12 cellular contexts compared by ENCODE assay signal in the genomic region with DNA sequence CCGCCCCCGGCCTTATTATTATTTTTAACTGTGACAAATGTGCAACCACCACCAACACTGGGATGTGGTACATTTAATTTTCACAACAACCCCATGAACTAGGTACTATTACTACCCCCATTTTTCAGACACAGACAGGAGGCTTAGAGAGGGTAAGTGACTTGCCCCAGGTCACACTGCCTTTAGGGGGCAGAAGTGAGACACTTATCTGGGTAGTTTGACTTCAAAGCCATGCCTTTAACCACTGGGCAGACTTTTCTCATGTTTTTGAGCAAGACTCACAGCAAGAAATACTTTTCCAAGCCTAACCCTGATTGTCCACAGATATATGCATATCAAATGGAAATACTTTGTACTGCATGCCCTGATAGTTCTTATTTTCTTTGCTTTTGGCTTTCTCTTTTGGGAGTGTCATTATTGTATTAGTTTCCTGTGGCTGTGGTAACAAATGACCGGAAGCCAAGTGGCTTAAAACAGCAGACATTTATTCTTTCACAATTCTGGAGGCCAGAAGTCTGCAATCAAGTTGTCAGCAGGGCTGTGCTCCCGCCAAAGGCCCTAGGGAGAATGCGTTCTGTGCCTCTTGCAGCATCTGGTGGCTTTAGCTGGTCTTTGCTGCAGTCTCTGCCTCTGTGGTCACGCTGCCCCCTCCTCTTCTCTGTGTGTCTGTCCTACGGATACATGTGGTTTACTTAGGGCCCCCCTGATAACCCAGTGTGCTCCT.
DNase-seq lines count a peak whose midpoint lies in the region; ATAC-seq and TF ChIP-seq lines count a peak whose summit lies in the region.
"Had no signal": no experiment of that assay in that cellular context is flagged by ENCODE, and none has a peak within 500 bp of the region (broad histone marks: within the 10 kb centered on the region; RNA-seq: fewer than 3 reads in every experiment).

No MANE protein-coding gene starts in this region.

- peak; percentile 68 for DNase-seq in DMS53 (lab: John Stamatoyannopoulos, UW)
- no peak for DNase-seq in heart right ventricle
- no peak for DNase-seq in activated effector memory CD4-positive, alpha-beta T cell treated with Interleukin-2 at 50 U/mL for 16 hours
- DNase-seq in spleen = no peak
- DNase-seq: activated CD4-positive, CD25-positive, alpha-beta regulatory T cell treated with anti-CD3 and anti-CD28 coated beads, Interleukin-2, amount 50 U/mL, for 72 hours; cerebellar nuclear complex; NCI-H2081 treated with DMSO at 0.1 percent for 48 hours had no signal

- no peaks in the 10 kb centered on the region for H4K20me1 ChIP-seq in OCI-LY1 (ENCODE audit: insufficient read depth, low read length)

- H3K9me3 ChIP-seq in OCI-LY1 (ENCODE audit: low read length) (no peaks in the 10 kb centered on the region), heart right ventricle (peaks cover 0 to 16% (median 0%) of the 10 kb centered on the region in 11 donors), spleen (peaks cover 0 to 23% (median 20%) of the 10 kb centered on the region in 8 donors)

- intact Hi-C loops in heart right ventricle (cut with DNase I) = no loop called here
- intact Hi-C loops in spleen (cut with DNase I; ENCODE audit: low total_unique reads) = no loop called here

- no peaks in the 10 kb centered on the region for H3K4me1 ChIP-seq in OCI-LY1 (ENCODE audit: insufficient read depth, low read length, severe bottlenecking)
- H3K4me1 ChIP-seq in heart right ventricle = peaks cover 0 to 9% (median 5%) of the 10 kb centered on the region in 9 donors
- no peaks in the 10 kb centered on the region for H3K4me1 ChIP-seq in spleen

- no peak for TF ChIP-seq POLR2A in spleen (IDR thresholded peaks at IDR 0.05)

- H3K4me3 ChIP-seq in OCI-LY1 (ENCODE audit: low read depth, low read length, poor library complexity, severe bottlenecking) (no peak overlapping the region), heart right ventricle (no peak overlapping the region), spleen (no peak overlapping the region)
- H3K4me3 ChIP-seq: tibial nerve had no signal

- TF ChIP-seq CTCF in OCI-LY1 (IDR thresholded peaks at IDR 0.05; ENCODE audit: low read length) (peak; percentile 41; the same call in 1 of the 2 replicates), heart right ventricle (IDR thresholded peaks at IDR 0.05) (peak in 2 of 9 donors; percentile 7 to 26), spleen (IDR thresholded peaks at IDR 0.05 in 8 of 11, conservative IDR thresholded peaks at IDR 0.05 in 3 of 11) (no peak)

- WGBS in heart right ventricle, 2 donors = 58 to 62% methylated on average over 7 of the region's 7 CpGs
- 48 to 74% (median 65%) methylated on average over 7 of the region's 7 CpGs for WGBS in spleen, 5 donors

- H3K27me3 ChIP-seq in OCI-LY1 (ENCODE audit: insufficient read depth, low read length) (no peaks in the 10 kb centered on the region), heart right ventricle (no peaks in the 10 kb centered on the region), spleen (replicated peaks in 1 of 7) (peaks cover 0 to 5% (median 0%) of the 10 kb centered on the region in 7 donors)
- H3K27me3 ChIP-seq: tibial nerve had no signal

- H3K9ac ChIP-seq in OCI-LY1 (ENCODE audit: low read length) = no peak overlapping the region

- H3F3A ChIP-seq in OCI-LY1 (ENCODE audit: insufficient read depth, low read length) = no peaks in the 10 kb centered on the region

- H3K79me2 ChIP-seq in OCI-LY1 (ENCODE audit: insufficient read depth, low read length) = no peaks in the 10 kb centered on the region

- H3K36me3 ChIP-seq in OCI-LY1 (ENCODE audit: insufficient read depth, low read length) (no peaks in the 10 kb centered on the region), heart right ventricle (no peaks in the 10 kb centered on the region), spleen (no peaks in the 10 kb centered on the region)
- H3K36me3 ChIP-seq: tibial nerve had no signal

- no peak overlapping the region for H2AFZ ChIP-seq in OCI-LY1 (ENCODE audit: low read length)

- H3K27ac ChIP-seq in OCI-LY1 (ENCODE audit: low read depth, low read length, poor library complexity, severe bottlenecking) = no peak overlapping the region
- no peak overlapping the region for H3K27ac ChIP-seq in heart right ventricle
- no peak overlapping the region for H3K27ac ChIP-seq in spleen
- H3K27ac ChIP-seq: tibial nerve had no signal

- no peak overlapping the region for H3K4me2 ChIP-seq in OCI-LY1 (ENCODE audit: low read length)

- H3K9me2 ChIP-seq in OCI-LY1 (ENCODE audit: low read depth, low read length) = no peaks in the 10 kb centered on the region

- ATAC-seq in GM21619 (IDR thresholded peaks at IDR 0.05; ENCODE audit: unreplicated experiment) = peak; percentile 77
- peak in 5 of 8 donors; percentile 17 to 73 (median 41) for ATAC-seq in heart right ventricle
- ATAC-seq in HG03469 (IDR thresholded peaks at IDR 0.05; ENCODE audit: unreplicated experiment) = no peak
- no peak for ATAC-seq in activated CD4-positive, CD25-positive, alpha-beta regulatory T cell treated with anti-CD3 and anti-CD28 coated beads, Interleukin-2, amount 50 U/mL, for 24 hours

Comparison
In these comparisons a context has a peak if more than half of its experiments do, and no peak if none do; other contexts are left out.
1. ATAC-seq: peak in GM21619 (single experiment) and heart right ventricle (5 of 8); none in HG03469 (single experiment) and activated CD4-positive, CD25-positive, alpha-beta regulatory T cell treated with anti-CD3 and anti-CD28 coated beads, Interleukin-2, amount 50 U/mL, for 24 hours (0 of 2).